Comparison of ENCODE assay signal across 1 cellular context in the genomic region with DNA sequence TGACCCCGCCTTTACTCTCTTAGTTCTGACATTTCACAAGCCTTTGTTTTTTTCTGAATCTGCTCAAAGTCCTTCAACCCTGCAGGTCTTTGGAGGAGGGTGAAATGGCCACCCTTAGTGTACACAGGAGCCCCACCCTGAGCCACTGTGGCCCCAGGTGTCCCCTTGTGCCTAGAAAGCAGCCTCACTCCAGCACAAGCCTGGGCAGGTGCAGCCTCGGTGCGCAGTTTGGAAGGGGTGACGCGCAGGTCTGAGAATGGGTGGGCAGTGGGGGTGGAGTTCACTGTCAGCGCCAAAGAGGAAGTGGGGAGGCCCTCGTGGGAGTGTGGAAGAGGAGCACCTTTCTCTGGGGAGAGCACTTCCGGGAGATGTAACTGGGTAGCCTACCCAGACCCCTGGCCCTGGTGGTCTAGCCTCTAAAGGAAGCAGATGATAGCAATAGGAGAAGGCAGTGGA.
TF ChIP-seq lines count a peak whose summit lies in the region.

No MANE protein-coding gene starts in this region.

TF ChIP-seq in GM23338, 12 proteins besides CTCF, POLR2A, EP300 and RAD21 (continued from another document):
- TF ChIP-seq EZH2phosphoT487 (IDR thresholded peaks at IDR 0.05; ENCODE audit: unreplicated experiment) (no peak), ZNF331 (CRISPR knock-in tag; IDR thresholded peaks at IDR 0.05; ENCODE audit: low read depth) (no peak), STAT1 (IDR thresholded peaks at IDR 0.05; ENCODE audit: unreplicated experiment) (no peak), POLR2AphosphoS5 (IDR thresholded peaks at IDR 0.05; ENCODE audit: low read depth) (no peak), ZNF114 (CRISPR knock-in tag; IDR thresholded peaks at IDR 0.05) (no peak), JUNB (IDR thresholded peaks at IDR 0.05; ENCODE audit: unreplicated experiment) (no peak)
- TF ChIP-seq, protein P1, sequence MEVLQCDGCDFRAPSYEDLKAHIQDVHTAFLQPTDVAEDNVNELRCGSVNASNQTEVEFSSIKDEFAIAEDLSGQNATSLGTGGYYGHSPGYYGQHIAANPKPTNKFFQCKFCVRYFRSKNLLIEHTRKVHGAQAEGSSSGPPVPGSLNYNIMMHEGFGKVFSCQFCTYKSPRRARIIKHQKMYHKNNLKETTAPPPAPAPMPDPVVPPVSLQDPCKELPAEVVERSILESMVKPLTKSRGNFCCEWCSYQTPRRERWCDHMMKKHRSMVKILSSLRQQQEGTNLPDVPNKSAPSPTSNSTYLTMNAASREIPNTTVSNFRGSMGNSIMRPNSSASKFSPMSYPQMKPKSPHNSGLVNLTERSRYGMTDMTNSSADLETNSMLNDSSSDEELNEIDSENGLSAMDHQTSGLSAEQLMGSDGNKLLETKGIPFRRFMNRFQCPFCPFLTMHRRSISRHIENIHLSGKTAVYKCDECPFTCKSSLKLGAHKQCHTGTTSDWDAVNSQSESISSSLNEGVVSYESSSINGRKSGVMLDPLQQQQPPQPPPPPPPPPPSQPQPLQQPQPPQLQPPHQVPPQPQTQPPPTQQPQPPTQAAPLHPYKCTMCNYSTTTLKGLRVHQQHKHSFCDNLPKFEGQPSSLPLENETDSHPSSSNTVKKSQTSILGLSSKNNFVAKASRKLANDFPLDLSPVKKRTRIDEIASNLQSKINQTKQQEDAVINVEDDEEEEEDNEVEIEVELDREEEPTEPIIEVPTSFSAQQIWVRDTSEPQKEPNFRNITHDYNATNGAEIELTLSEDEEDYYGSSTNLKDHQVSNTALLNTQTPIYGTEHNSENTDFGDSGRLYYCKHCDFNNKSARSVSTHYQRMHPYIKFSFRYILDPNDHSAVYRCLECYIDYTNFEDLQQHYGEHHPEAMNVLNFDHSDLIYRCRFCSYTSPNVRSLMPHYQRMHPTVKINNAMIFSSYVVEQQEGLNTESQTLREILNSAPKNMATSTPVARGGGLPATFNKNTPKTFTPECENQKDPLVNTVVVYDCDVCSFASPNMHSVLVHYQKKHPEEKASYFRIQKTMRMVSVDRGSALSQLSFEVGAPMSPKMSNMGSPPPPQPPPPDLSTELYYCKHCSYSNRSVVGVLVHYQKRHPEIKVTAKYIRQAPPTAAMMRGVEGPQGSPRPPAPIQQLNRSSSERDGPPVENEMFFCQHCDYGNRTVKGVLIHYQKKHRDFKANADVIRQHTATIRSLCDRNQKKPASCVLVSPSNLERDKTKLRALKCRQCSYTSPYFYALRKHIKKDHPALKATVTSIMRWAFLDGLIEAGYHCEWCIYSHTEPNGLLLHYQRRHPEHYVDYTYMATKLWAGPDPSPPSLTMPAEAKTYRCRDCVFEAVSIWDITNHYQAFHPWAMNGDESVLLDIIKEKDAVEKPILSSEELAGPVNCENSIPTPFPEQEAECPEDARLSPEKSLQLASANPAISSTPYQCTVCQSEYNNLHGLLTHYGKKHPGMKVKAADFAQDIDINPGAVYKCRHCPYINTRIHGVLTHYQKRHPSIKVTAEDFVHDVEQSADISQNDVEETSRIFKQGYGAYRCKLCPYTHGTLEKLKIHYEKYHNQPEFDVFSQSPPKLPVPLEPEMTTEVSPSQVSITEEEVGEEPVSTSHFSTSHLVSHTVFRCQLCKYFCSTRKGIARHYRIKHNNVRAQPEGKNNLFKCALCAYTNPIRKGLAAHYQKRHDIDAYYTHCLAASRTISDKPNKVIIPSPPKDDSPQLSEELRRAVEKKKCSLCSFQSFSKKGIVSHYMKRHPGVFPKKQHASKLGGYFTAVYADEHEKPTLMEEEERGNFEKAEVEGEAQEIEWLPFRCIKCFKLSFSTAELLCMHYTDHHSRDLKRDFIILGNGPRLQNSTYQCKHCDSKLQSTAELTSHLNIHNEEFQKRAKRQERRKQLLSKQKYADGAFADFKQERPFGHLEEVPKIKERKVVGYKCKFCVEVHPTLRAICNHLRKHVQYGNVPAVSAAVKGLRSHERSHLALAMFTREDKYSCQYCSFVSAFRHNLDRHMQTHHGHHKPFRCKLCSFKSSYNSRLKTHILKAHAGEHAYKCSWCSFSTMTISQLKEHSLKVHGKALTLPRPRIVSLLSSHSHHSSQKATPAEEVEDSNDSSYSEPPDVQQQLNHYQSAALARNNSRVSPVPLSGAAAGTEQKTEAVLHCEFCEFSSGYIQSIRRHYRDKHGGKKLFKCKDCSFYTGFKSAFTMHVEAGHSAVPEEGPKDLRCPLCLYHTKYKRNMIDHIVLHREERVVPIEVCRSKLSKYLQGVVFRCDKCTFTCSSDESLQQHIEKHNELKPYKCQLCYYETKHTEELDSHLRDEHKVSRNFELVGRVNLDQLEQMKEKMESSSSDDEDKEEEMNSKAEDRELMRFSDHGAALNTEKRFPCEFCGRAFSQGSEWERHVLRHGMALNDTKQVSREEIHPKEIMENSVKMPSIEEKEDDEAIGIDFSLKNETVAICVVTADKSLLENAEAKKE (CRISPR knock-in tag; IDR thresholded peaks at IDR 0.05) = no peak
- TF ChIP-seq, protein P2, sequence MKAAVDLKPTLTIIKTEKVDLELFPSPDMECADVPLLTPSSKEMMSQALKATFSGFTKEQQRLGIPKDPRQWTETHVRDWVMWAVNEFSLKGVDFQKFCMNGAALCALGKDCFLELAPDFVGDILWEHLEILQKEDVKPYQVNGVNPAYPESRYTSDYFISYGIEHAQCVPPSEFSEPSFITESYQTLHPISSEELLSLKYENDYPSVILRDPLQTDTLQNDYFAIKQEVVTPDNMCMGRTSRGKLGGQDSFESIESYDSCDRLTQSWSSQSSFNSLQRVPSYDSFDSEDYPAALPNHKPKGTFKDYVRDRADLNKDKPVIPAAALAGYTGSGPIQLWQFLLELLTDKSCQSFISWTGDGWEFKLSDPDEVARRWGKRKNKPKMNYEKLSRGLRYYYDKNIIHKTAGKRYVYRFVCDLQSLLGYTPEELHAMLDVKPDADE (IDR thresholded peaks at IDR 0.05) = no peak
TF ChIP-seq in GM23338: peak in this region for 0.
